In the genomic region with DNA sequence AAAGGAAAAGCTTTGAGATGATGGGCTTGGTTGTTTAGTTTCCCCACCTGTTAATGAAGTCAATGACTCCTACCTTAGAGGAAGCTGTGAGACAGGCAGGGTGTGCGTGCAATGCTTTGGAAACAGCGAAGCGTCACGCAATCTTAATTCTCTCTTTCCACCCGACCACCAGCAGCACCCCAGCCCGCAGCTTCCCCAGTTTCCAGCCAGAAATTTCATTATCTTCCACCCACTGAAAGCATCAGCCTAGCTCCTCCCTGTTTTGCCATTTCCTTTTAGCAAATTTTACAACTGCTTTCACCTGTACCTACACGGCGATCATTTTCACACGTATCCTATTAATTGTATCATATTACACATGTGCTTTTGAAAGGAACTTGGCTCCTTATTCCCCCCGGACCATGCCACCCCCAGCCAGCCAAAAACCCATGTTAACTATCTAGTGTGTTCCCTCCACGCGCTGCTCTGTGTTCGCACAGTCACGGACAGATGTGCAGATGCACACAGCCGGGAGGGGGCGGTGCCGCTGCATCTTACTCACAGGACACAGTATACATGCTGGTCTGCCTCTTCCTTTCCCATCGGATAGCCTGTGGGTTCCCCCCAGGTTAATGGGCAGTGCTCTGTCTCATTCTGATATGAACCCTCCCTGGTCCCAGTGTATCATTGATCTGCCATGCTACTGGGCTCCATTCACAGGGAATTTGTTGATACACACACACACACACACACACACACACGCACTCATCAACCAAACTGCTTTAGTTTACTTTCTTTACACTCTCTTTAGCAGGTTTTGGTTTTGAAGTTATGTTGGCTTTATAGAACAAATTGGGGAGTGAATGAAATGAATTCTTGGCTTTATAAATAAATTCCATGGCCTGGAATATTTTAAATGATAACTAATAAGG, we compare ENCODE assay signal across 1 cellular context.
TF ChIP-seq lines count a peak whose summit lies in the region.

No MANE protein-coding gene starts in this region.

TF ChIP-seq in H1, 55 proteins besides CTCF, POLR2A, EP300 and RAD21 (continued from another document):
- TF ChIP-seq HDAC2 (IDR thresholded peaks at IDR 0.05; ENCODE audit: borderline replicate concordance in 1 of 2, low read depth in 2 of 2, low read length in 2 of 2) (no peak), TCF12 (IDR thresholded peaks at IDR 0.05; ENCODE audit: low read depth, low read length) (no peak), ZNF274 (IDR thresholded peaks at IDR 0.05; ENCODE audit: borderline replicate concordance, extremely low read depth, low read length) (no peak), CHD1 (IDR thresholded peaks at IDR 0.05; ENCODE audit: low read depth, low read length) (no peak), RXRA (IDR thresholded peaks at IDR 0.05; ENCODE audit: insufficient read depth, low read depth, low read length) (no peak), KDM5A (IDR thresholded peaks at IDR 0.05; ENCODE audit: low read length) (no peak), CEBPB (IDR thresholded peaks at IDR 0.05; ENCODE audit: low read depth, low read length) (no peak)
- TF ChIP-seq, protein P1, sequence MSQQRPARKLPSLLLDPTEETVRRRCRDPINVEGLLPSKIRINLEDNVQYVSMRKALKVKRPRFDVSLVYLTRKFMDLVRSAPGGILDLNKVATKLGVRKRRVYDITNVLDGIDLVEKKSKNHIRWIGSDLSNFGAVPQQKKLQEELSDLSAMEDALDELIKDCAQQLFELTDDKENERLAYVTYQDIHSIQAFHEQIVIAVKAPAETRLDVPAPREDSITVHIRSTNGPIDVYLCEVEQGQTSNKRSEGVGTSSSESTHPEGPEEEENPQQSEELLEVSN (IDR thresholded peaks at IDR 0.05) = no peak
